In the genomic region with DNA sequence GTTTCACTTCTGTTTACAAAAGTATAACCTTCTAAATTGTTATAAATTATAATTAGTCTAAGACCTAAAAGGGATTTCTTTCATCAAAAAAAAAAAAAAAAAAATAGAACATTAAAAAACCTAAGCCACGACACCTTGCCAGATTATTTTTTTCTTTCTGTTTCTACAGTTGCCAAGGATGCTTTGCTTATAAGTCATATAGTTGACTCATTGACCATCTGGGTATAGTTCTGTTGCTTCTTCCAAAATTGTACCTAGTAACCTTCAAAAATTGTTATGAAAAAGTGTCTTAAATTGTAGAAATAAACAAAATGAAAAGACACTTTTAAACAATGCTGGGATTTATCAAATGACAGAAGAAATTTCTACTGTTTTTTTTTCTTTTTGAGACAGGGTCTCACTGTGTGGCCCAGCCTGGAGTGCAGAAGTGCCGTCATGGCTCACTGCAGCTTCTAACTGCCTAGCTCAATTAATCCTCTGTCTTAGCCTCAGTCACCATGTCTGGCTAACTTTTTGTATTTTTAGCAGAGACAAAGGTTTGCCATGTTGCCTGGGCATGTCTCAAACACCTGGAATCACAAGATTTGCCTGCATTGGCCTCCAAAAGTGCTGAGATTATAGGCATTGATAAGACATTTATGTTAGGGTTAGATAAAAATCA, we compare ENCODE assay signal across 2 cellular contexts. TPM values are rescaled to one million over a fixed set of nuclear protein-coding genes. Genes with fewer than 3 reads are reported as not detected.
"Had no signal": no experiment of that assay in that cellular context is flagged by ENCODE, and none has a peak within 500 bp of the region (broad histone marks: within the 10 kb centered on the region; RNA-seq: fewer than 3 reads in every experiment).

No MANE protein-coding gene starts in this region.

RNA-seq across cellular contexts. Expression of gene HSFY1, which starts 15.4 kb away (rescaled TPM):
- total RNA-seq: G401, GM12878 had no signal
- polyA plus RNA-seq: GM12878 had no signal
